8 cellular contexts compared by ENCODE assay signal in genomic region chr13:110137677-110138008, GRCh38.
A peak's percentile ranks its signal among the peaks of the same experiment; 100 is the strongest.
DNase-seq lines count a peak whose midpoint lies in the region; ATAC-seq and TF ChIP-seq lines count a peak whose summit lies in the region.

No MANE protein-coding gene starts in this region.

- no peaks in the 10 kb centered on the region for H3K36me3 Mint-ChIP-seq in central memory CD8-positive, alpha-beta T cell (ENCODE audit: insufficient read depth)
- H3K36me3 Mint-ChIP-seq in stimulated activated naive CD8-positive, alpha-beta T cell treated with anti-CD3 and anti-CD28 coated beads, Interleukin-15, Interleukin-2, amounts not matched to agents 100 ng/mL and 50 ng/mL, for 24 hours (ENCODE audit: low read depth): no peaks in the 10 kb centered on the region

- H3K27me3 ChIP-seq in OCI-LY1 (ENCODE audit: insufficient read depth, low read length) (no peaks in the 10 kb centered on the region), liver (ENCODE audit: control insufficient read depth in 4 of 4, insufficient read depth in 4 of 4, low read length in 3 of 4) (no peaks in the 10 kb centered on the region)

- peak; percentile 51; the same call in 1 of the 2 replicates for TF ChIP-seq CTCF in OCI-LY1 (IDR thresholded peaks at IDR 0.05; ENCODE audit: low read length)
- peak; percentile 28 for TF ChIP-seq CTCF in liver (IDR thresholded peaks at IDR 0.05; ENCODE audit: low read depth, low read length, missing input control)

- peaks cover 6% of the 10 kb centered on the region for H3K4me1 Mint-ChIP-seq in central memory CD8-positive, alpha-beta T cell
- H3K4me1 Mint-ChIP-seq in stimulated activated naive CD8-positive, alpha-beta T cell treated with anti-CD3 and anti-CD28 coated beads, Interleukin-15, Interleukin-2, amounts not matched to agents 100 ng/mL and 50 ng/mL, for 24 hours (ENCODE audit: low read depth): peaks cover 12% of the 10 kb centered on the region

- H3K36me3 ChIP-seq in OCI-LY1 (ENCODE audit: insufficient read depth, low read length) (no peaks in the 10 kb centered on the region), liver (ENCODE audit: control insufficient read depth in 4 of 4, insufficient read depth in 3 of 4, low read depth in 1 of 4, low read length in 3 of 4) (no peaks in the 10 kb centered on the region)

- peak; percentile 63 for DNase-seq in DMS153 (lab: John Stamatoyannopoulos, UW)
- no peak for DNase-seq in central memory CD8-positive, alpha-beta T cell (ENCODE audit: low spot score in 2 of 2)
- DNase-seq in AG08396 (ENCODE audit: low spot score): no peak

- H3K27ac ChIP-seq in OCI-LY1 (ENCODE audit: low read depth, low read length, poor library complexity, severe bottlenecking) (no peak overlapping the region), liver (ENCODE audit: low read depth in 1 of 2, low read length in 2 of 2) (peak overlapping the region; percentile 47 to 80)

- no peak overlapping the region for H3K4me3 ChIP-seq in OCI-LY1 (ENCODE audit: low read depth, low read length, poor library complexity, severe bottlenecking)
- peak overlapping the region; percentile 50 to 81 (median 59) for H3K4me3 ChIP-seq in liver (ENCODE audit: low read depth in 1 of 3, low read length in 3 of 3)

- no peaks in the 10 kb centered on the region for H3K79me2 ChIP-seq in OCI-LY1 (ENCODE audit: insufficient read depth, low read length)

- H3K9ac ChIP-seq in OCI-LY1 (ENCODE audit: low read length) (no peak overlapping the region), liver (ENCODE audit: low read depth in 1 of 2, low read length in 2 of 2) (peak overlapping the region; percentile 2 to 78)

- no peak overlapping the region for H3K27ac Mint-ChIP-seq in central memory CD8-positive, alpha-beta T cell (ENCODE audit: low read depth)
- peak overlapping the region; percentile 77 for H3K27ac Mint-ChIP-seq in stimulated activated naive CD8-positive, alpha-beta T cell treated with anti-CD3 and anti-CD28 coated beads, Interleukin-15, Interleukin-2, amounts not matched to agents 100 ng/mL and 50 ng/mL, for 24 hours

- H2AFZ ChIP-seq in OCI-LY1 (ENCODE audit: low read length): no peak overlapping the region

- TF ChIP-seq RAD21 in liver (IDR thresholded peaks at IDR 0.05): peak; percentile 73

- peaks cover under 1% of the 10 kb centered on the region for H3K9me3 Mint-ChIP-seq in central memory CD8-positive, alpha-beta T cell
- H3K9me3 Mint-ChIP-seq in stimulated activated naive CD8-positive, alpha-beta T cell treated with anti-CD3 and anti-CD28 coated beads, Interleukin-15, Interleukin-2, amounts not matched to agents 100 ng/mL and 50 ng/mL, for 24 hours: peaks cover 5% of the 10 kb centered on the region

- peak overlapping the region; percentile 52 for H3K4me3 Mint-ChIP-seq in central memory CD8-positive, alpha-beta T cell
- peak overlapping the region; percentile 76 for H3K4me3 Mint-ChIP-seq in stimulated activated naive CD8-positive, alpha-beta T cell treated with anti-CD3 and anti-CD28 coated beads, Interleukin-15, Interleukin-2, amounts not matched to agents 100 ng/mL and 50 ng/mL, for 24 hours

- no peaks in the 10 kb centered on the region for H3K9me2 ChIP-seq in OCI-LY1 (ENCODE audit: low read depth, low read length)

- no peaks in the 10 kb centered on the region for H3K27me3 Mint-ChIP-seq in central memory CD8-positive, alpha-beta T cell
- peaks cover 46% of the 10 kb centered on the region for H3K27me3 Mint-ChIP-seq in stimulated activated naive CD8-positive, alpha-beta T cell treated with anti-CD3 and anti-CD28 coated beads, Interleukin-15, Interleukin-2, amounts not matched to agents 100 ng/mL and 50 ng/mL, for 24 hours

- H3K9me3 ChIP-seq in OCI-LY1 (ENCODE audit: low read length) (0 out of 2 replicates have a peak, but pooled peaks cover 2% of the 10 kb centered on the region), liver (ENCODE audit: control insufficient read depth in 4 of 4, low read length in 3 of 4) (no peaks in the 10 kb centered on the region)

- H3K4me2 ChIP-seq in OCI-LY1 (ENCODE audit: low read length): no peak overlapping the region

- H3K4me1 ChIP-seq in OCI-LY1 (ENCODE audit: insufficient read depth, low read length, severe bottlenecking): no peaks in the 10 kb centered on the region
- peaks cover 0 to 11% (median 5%) of the 10 kb centered on the region in 4 donors for H3K4me1 ChIP-seq in liver (ENCODE audit: control insufficient read depth in 4 of 4, insufficient read depth in 4 of 4, low read length in 3 of 4)

- no peaks in the 10 kb centered on the region for H4K20me1 ChIP-seq in OCI-LY1 (ENCODE audit: insufficient read depth, low read length)

- H3F3A ChIP-seq in OCI-LY1 (ENCODE audit: insufficient read depth, low read length): no peaks in the 10 kb centered on the region

- WGBS in liver: under 1% methylated on average over 8 of the region's 8 CpGs

- ATAC-seq in GM19324 (IDR thresholded peaks at IDR 0.05; ENCODE audit: low FRiP score, unreplicated experiment) (peak; percentile 89), HG03196 (IDR thresholded peaks at IDR 0.05; ENCODE audit: unreplicated experiment) (peak; percentile 64)
- ATAC-seq in central memory CD8-positive, alpha-beta T cell (replicated peaks; ENCODE audit: extremely low read depth, poor library complexity, severe bottlenecking): peak; percentile 31

TF ChIP-seq in liver, 16 proteins besides CTCF, POLR2A, EP300 and RAD21:
- no peak for TF ChIP-seq SP1 (IDR thresholded peaks at IDR 0.05)
- peak; percentile 12 for TF ChIP-seq REST (IDR thresholded peaks at IDR 0.05)
- TF ChIP-seq EGR1 (IDR thresholded peaks at IDR 0.05; ENCODE audit: low read depth in 2 of 2): peak; percentile 86 to 89
- peak; percentile 44 for TF ChIP-seq MAX (IDR thresholded peaks at IDR 0.05)
- peak; percentile 18 for TF ChIP-seq YY1 (IDR thresholded peaks at IDR 0.05)

Comparison
In these comparisons a context has a peak if more than half of its experiments do, and no peak if none do; other contexts are left out.
1. ATAC-seq: peak in every context shown above with its lines; median percentile 89 in GM19324; 64 in HG03196; 31 in central memory CD8-positive, alpha-beta T cell.